ENCODE assay signal across 21 cellular contexts in genomic region chr6:20487669-20488375, GRCh38.
"Had no signal": no experiment of that assay in that cellular context is flagged by ENCODE, and none has a peak within 500 bp of the region (broad histone marks: within the 10 kb centered on the region; RNA-seq: fewer than 3 reads in every experiment).

No MANE protein-coding gene starts in this region.

- H3K9me3 Mint-ChIP-seq: activated CD4-positive, alpha-beta T cell treated with anti-CD3 and anti-CD28 coated beads, Interleukin-2, amount 10 ng/mL, durations not matched to agents 7 days and 5 days; activated CD8-positive, alpha-beta T cell treated with anti-CD3 and anti-CD28 coated beads for 36 hours; activated naive CD4-positive, alpha-beta T cell treated with anti-CD3 and anti-CD28 coated beads, Interleukin-2, amount 50 U/mL, for 72 hours; immature natural killer cell; naive thymus-derived CD8-positive, alpha-beta T cell; T-cell; T-helper 2 cell treated with Interferon-gamma antibody and Interleukin-4, amounts not matched to agents 5 μg/mL and 100 μg/mL, for 36 hours had no signal

- H3K4me3 Mint-ChIP-seq: activated CD4-positive, alpha-beta T cell treated with anti-CD3 and anti-CD28 coated beads, Interleukin-2, amount 10 ng/mL, durations not matched to agents 7 days and 5 days; activated CD8-positive, alpha-beta memory T cell treated with anti-CD3 and anti-CD28 coated beads, Interleukin-2, amount 10 ng/mL, durations not matched to agents 7 days and 5 days; activated CD8-positive, alpha-beta T cell treated with anti-CD3 and anti-CD28 coated beads for 36 hours; immature natural killer cell; mesothelial cell of epicardium; naive thymus-derived CD8-positive, alpha-beta T cell; T-cell; T-helper 2 cell treated with Interferon-gamma antibody and Interleukin-4, amounts not matched to agents 5 μg/mL and 100 μg/mL, for 36 hours had no signal

- H3K4me1 ChIP-seq: ascending aorta, sigmoid colon had no signal

- DNase-seq: activated CD4-positive, alpha-beta T cell treated with anti-CD3 and anti-CD28 coated beads, Interleukin-2, amount 10 ng/mL, durations not matched to agents 7 days and 5 days; activated CD4-positive, CD25-positive, alpha-beta regulatory T cell treated with anti-CD3 and anti-CD28 coated beads, Interleukin-2, amount 50 U/mL, for 72 hours; activated CD8-positive, alpha-beta memory T cell treated with anti-CD3 and anti-CD28 coated beads, Interleukin-2, amount 10 ng/mL, durations not matched to agents 7 days and 5 days; activated CD8-positive, alpha-beta T cell treated with anti-CD3 and anti-CD28 coated beads for 36 hours; activated T-cell treated with anti-CD3 and anti-CD28 coated beads for 4 hours; foreskin melanocyte; immature natural killer cell; left ventricle myocardium superior; mammary epithelial cell; naive thymus-derived CD8-positive, alpha-beta T cell; sigmoid colon; spleen; stimulated activated CD4-positive, alpha-beta T cell treated with anti-CD3 and anti-CD28 coated beads, Interleukin-4, amount 100 ng/mL, for 1 hour; stimulated activated naive CD8-positive, alpha-beta T cell treated with anti-CD3 and anti-CD28 coated beads, Interleukin-15, Interleukin-2, amounts not matched to agents 100 U/mL and 50 U/mL, for 24 hours; T-cell; upper lobe of left lung had no signal

- H3K4me3 ChIP-seq: ascending aorta, sigmoid colon, spleen, upper lobe of left lung had no signal

- H3K27me3 Mint-ChIP-seq: activated CD4-positive, alpha-beta T cell treated with anti-CD3 and anti-CD28 coated beads, Interleukin-2, amount 10 ng/mL, durations not matched to agents 7 days and 5 days; activated CD8-positive, alpha-beta memory T cell treated with anti-CD3 and anti-CD28 coated beads, Interleukin-2, amount 10 ng/mL, durations not matched to agents 7 days and 5 days; activated CD8-positive, alpha-beta T cell treated with anti-CD3 and anti-CD28 coated beads for 36 hours; naive thymus-derived CD8-positive, alpha-beta T cell; T-cell had no signal

- H3K9me3 ChIP-seq: ascending aorta, sigmoid colon, spleen, upper lobe of left lung had no signal

- H3K27ac ChIP-seq: ascending aorta, sigmoid colon, spleen, upper lobe of left lung, VCaP had no signal

- H3K27me3 ChIP-seq: ascending aorta, sigmoid colon, spleen, upper lobe of left lung had no signal

- H3K27ac Mint-ChIP-seq: activated CD4-positive, alpha-beta T cell treated with anti-CD3 and anti-CD28 coated beads, Interleukin-2, amount 10 ng/mL, durations not matched to agents 7 days and 5 days; activated CD8-positive, alpha-beta T cell treated with anti-CD3 and anti-CD28 coated beads for 36 hours; immature natural killer cell; mesothelial cell of epicardium; T-cell; T-helper 2 cell treated with Interferon-gamma antibody and Interleukin-4, amounts not matched to agents 5 μg/mL and 100 μg/mL, for 36 hours had no signal

- ATAC-seq: activated CD8-positive, alpha-beta memory T cell treated with anti-CD3 and anti-CD28 coated beads, Interleukin-2, amount 10 ng/mL, durations not matched to agents 7 days and 5 days; activated CD8-positive, alpha-beta T cell treated with anti-CD3 and anti-CD28 coated beads for 36 hours; left ventricle myocardium superior; naive thymus-derived CD8-positive, alpha-beta T cell; stimulated activated naive CD8-positive, alpha-beta T cell treated with anti-CD3 and anti-CD28 coated beads, Interleukin-15, Interleukin-2, amounts not matched to agents 100 U/mL and 50 U/mL, for 24 hours; T-cell had no signal

- H3K4me1 Mint-ChIP-seq: activated CD4-positive, alpha-beta T cell treated with anti-CD3 and anti-CD28 coated beads, Interleukin-2, amount 10 ng/mL, durations not matched to agents 7 days and 5 days; mesothelial cell of epicardium; naive thymus-derived CD8-positive, alpha-beta T cell; T-cell had no signal
